23 cellular contexts compared by ENCODE assay signal in the genomic region with DNA sequence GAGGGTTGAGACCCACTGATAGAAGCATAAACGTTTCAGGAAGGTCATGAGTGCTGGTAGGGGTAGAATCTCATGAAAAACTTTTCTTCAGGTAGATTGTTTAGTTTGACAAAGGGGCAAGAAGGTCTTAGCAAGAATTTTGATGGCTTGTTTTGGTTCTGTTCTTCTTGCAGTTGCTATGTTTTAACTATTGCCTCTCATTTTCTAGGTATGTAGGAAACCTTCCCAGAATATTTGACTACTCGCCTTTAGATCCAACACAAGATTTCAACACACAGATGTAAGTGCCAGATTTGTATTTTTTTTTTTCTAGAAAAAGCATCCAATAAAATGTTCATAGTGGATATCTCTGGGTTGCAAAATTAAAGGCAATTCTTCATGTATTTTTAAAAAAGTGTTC.
"Had no signal": no experiment of that assay in that cellular context is flagged by ENCODE, and none has a peak within 500 bp of the region (broad histone marks: within the 10 kb centered on the region; RNA-seq: fewer than 3 reads in every experiment).

No MANE protein-coding gene starts in this region.

- H3K27ac ChIP-seq: SJSA1, SK-N-MC had no signal

- DNase-seq: IMR-90, Karpas-422, KG1, MG63, NCI-H1092, NCI-H1105 treated with DMSO at 0.1 percent for 48 hours, NCI-H1417 treated with DMSO at 0.1 percent for 48 hours, NCI-H146, NCI-H1694 treated with DMSO at 0.1 percent for 48 hours, NCI-H1930, NCI-H2081, NCI-H2107, NCI-H2227 treated with DMSO at 0.1 percent for 48 hours, NCI-H446, NCI-H510A, NCI-H524 treated with DMSO at 0.1 percent for 48 hours, NCI-H69, NCI-H774, Right ventricle myocardium superior, RPMI8226, SIG-M5 had no signal

- H3K9me3 ChIP-seq: MG63, SJSA1 had no signal

- H3K27me3 ChIP-seq: MG63, SJSA1 had no signal

- H3K4me3 ChIP-seq: MG63, SJSA1, SK-N-MC had no signal
